In genomic region chr4:1419708-1420107, GRCh38 we compare ENCODE assay signal across 26 cellular contexts. TPM values are rescaled to one million over a fixed set of nuclear protein-coding genes. Genes with fewer than 3 reads are reported as not detected.
"Had no signal": no experiment of that assay in that cellular context is flagged by ENCODE, and none has a peak within 500 bp of the region (broad histone marks: within the 10 kb centered on the region; RNA-seq: fewer than 3 reads in every experiment).

No MANE protein-coding gene starts in this region.

- ATAC-seq: body of pancreas; naive thymus-derived CD4-positive, alpha-beta T cell had no signal

- DNase-seq: activated CD4-positive, alpha-beta T cell treated with anti-CD3 and anti-CD28 coated beads for 1 hour; activated CD4-positive, alpha-beta T cell treated with anti-CD3 and anti-CD28 coated beads, Interleukin-2, amount 50 U/mL, for 4 hours; activated gamma-delta T cell treated with Interleukin-2 at 50 U/mL for 16 hours; activated T-cell treated with anti-CD3 and anti-CD28 coated beads for 4 hours; anterior cingulate cortex; body of pancreas; dermis blood vessel endothelial cell; effector CD8-positive, alpha-beta T cell; erythroblast; foreskin fibroblast; immature natural killer cell; kidney glomerular epithelial cell; mesendoderm; naive thymus-derived CD4-positive, alpha-beta T cell; stimulated activated CD4-positive, alpha-beta T cell treated with anti-CD3 and anti-CD28 coated beads, Interleukin-12 subunit alpha, Interleukin-12 subunit beta, amount 100 ng/mL, for 4 hours; stimulated activated CD4-positive, alpha-beta T cell treated with anti-CD3 and anti-CD28 coated beads, Interleukin-1b, Interleukin-23, amount 100 ng/mL, for 48 hours; T-helper 9 cell; uterus had no signal

- H3K4me3 ChIP-seq: body of pancreas, cardiac muscle cell, prostate gland, tibial nerve, uterus had no signal

- H3K9me3 ChIP-seq: body of pancreas, prostate gland, uterus had no signal

- H3K4me1 ChIP-seq: body of pancreas, prostate gland, uterus had no signal

- H3K27ac ChIP-seq: body of pancreas, cardiac muscle cell, prostate gland, tibial nerve, uterus had no signal

- H3K36me3 ChIP-seq: cardiac muscle cell, prostate gland, tibial nerve, uterus had no signal

RNA-seq across cellular contexts. Expression of gene NKX1-1, which starts 13.5 kb away (rescaled TPM):
- total RNA-seq: body of pancreas; cardiac muscle cell; dermis blood vessel endothelial cell; fibroblast of lung; lower leg skin; naive thymus-derived CD4-positive, alpha-beta T cell; neural crest cell; omental fat pad; prostate gland; T-helper 1 cell treated with Interleukin-12 subunit alpha and Interleukin-12 subunit beta and Interleukin-4 antibody, amounts not matched to agents 30 ng/mL and 1 ng/mL, for 36 hours; tibial nerve; uterus had no signal
- polyA plus RNA-seq: cardiac muscle cell; fibroblast of lung; immature natural killer cell; naive thymus-derived CD4-positive, alpha-beta T cell had no signal
